Comparison of ENCODE assay signal across 11 cellular contexts in the genomic region with DNA sequence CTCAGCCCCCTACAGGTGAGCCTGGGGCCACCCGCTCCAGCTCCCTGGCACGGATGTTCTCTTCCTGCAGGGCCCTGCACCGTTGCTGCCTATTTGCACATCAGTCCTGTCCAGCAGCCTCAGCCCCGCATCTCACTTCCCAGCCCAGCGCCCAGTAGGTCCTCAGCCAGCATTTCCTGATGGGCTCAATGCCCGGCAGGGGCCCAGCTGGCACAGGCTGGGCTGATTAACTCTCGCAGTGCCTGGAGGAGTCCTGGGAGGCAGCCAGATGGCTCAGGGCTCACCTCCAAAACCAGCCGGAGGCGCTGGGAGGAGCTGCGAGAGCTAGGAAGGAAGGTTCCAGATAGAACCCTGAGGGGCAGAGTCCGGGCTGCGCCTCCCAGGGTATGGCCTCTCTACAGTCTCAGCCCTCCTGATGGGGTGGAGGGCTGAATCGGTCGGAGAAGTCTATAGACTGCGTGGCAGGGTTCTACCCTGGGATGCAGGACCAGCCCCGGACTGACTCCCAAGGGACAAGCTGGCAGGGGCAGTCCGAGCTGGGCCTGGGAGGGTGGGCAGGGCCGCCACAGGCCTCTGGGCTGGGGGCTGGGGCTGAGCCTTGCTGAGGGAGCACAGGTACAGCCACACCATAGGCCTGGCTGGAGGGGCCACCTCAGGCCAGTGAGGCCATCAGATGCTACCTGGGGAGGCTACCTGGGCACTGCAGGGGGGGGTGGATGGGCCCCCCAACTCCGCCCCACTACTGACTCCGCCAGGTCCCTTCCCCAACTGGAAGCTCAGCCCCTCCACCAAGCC. TPM values are rescaled to one million over a fixed set of nuclear protein-coding genes. Genes with fewer than 3 reads are reported as not detected.
DNase-seq lines count a peak whose midpoint lies in the region; ATAC-seq and TF ChIP-seq lines count a peak whose summit lies in the region.
"Had no signal": no experiment of that assay in that cellular context is flagged by ENCODE, and none has a peak within 500 bp of the region (broad histone marks: within the 10 kb centered on the region; RNA-seq: fewer than 3 reads in every experiment).

No MANE protein-coding gene starts in this region.

- H3K4me3 Mint-ChIP-seq in stimulated activated effector memory CD8-positive, alpha-beta T cell treated with anti-CD3 and anti-CD28 coated beads, Interleukin-12 subunit alpha, Interleukin-12 subunit beta, amount 100 ng/mL, for 72 hours: no peak overlapping the region
- no peak overlapping the region for H3K4me3 Mint-ChIP-seq in activated T-helper 1 cell treated with anti-CD3 and anti-CD28 coated beads, Interleukin-12 subunit alpha, Interleukin-12 subunit beta, Interleukin-2, Interleukin-4 antibody, amounts not matched to agents 30 ng/mL and 10 ng/mL and 1 ng/mL, durations not matched to agents 14 hours and 24 hours and 36 hours
- H3K4me3 Mint-ChIP-seq: memory B cell had no signal

- TF ChIP-seq CTCF in Panc1 (IDR thresholded peaks at IDR 0.05) (no peak), fibroblast of pulmonary artery (IDR thresholded peaks at IDR 0.05; ENCODE audit: low read length, missing control alignments) (no peak)

- intact Hi-C loops in Panc1 (cut with micrococcal nuclease; ENCODE audit: unreplicated experiment): no loop called here
- intact Hi-C loops in activated T-helper 1 cell treated with anti-CD3 and anti-CD28 coated beads, Interleukin-12 subunit alpha, Interleukin-12 subunit beta, Interleukin-2, Interleukin-4 antibody, amounts not matched to agents 30 ng/mL and 10 ng/mL and 1 ng/mL, durations not matched to agents 14 hours and 24 hours and 36 hours (cut with micrococcal nuclease): no loop called here

- no peaks in the 10 kb centered on the region for H3K9me3 Mint-ChIP-seq in stimulated activated effector memory CD8-positive, alpha-beta T cell treated with anti-CD3 and anti-CD28 coated beads, Interleukin-12 subunit alpha, Interleukin-12 subunit beta, amount 100 ng/mL, for 72 hours
- H3K9me3 Mint-ChIP-seq in activated T-helper 1 cell treated with anti-CD3 and anti-CD28 coated beads, Interleukin-12 subunit alpha, Interleukin-12 subunit beta, Interleukin-2, Interleukin-4 antibody, amounts not matched to agents 30 ng/mL and 10 ng/mL and 1 ng/mL, durations not matched to agents 14 hours and 24 hours and 36 hours: no peaks in the 10 kb centered on the region
- H3K9me3 Mint-ChIP-seq: memory B cell had no signal

- DNase-seq in NCI-H1417 (lab: John Stamatoyannopoulos, UW) (peak in 2 of 3 experiments; percentile 44 to 47), NCI-H1417 treated with DMSO at 0.1 percent for 48 hours (lab: John Stamatoyannopoulos, UW) (no peak), Panc1 (ENCODE audit: low read depth, low spot score) (no peak), fibroblast of pulmonary artery (ENCODE audit: low read depth) (peak; percentile 39)
- no peak for DNase-seq in stimulated activated effector memory CD8-positive, alpha-beta T cell treated with anti-CD3 and anti-CD28 coated beads, Interleukin-12 subunit alpha, Interleukin-12 subunit beta, amount 100 ng/mL, for 72 hours (ENCODE audit: low spot score in 2 of 2)
- no peak for DNase-seq in stimulated activated CD4-positive, alpha-beta T cell treated with anti-CD3 and anti-CD28 coated beads, Interleukin-2, amount 100 ng/mL, for 24 hours
- no peak for DNase-seq in activated T-helper 1 cell treated with anti-CD3 and anti-CD28 coated beads, Interleukin-12 subunit alpha, Interleukin-12 subunit beta, Interleukin-2, Interleukin-4 antibody, amounts not matched to agents 30 ng/mL and 10 ng/mL and 1 ng/mL, durations not matched to agents 14 hours and 24 hours and 36 hours (ENCODE audit: low spot score)
- DNase-seq: activated CD4-positive, alpha-beta T cell treated with anti-CD3 and anti-CD28 coated beads, Interleukin-2, amount 50 U/mL, for 4 hours; HCEC 1CT had no signal

- peaks cover 16% of the 10 kb centered on the region for H3K4me1 ChIP-seq in Panc1 (ENCODE audit: control insufficient read depth, insufficient read depth, low read length)

- no peak overlapping the region for H3K4me3 ChIP-seq in Panc1 (ENCODE audit: low read depth in 2 of 2, low read length in 2 of 2)
- H3K4me3 ChIP-seq in fibroblast of pulmonary artery (replicated peaks; ENCODE audit: low read depth, low read length): no peak overlapping the region

- H3K27me3 Mint-ChIP-seq in activated T-helper 1 cell treated with anti-CD3 and anti-CD28 coated beads, Interleukin-12 subunit alpha, Interleukin-12 subunit beta, Interleukin-2, Interleukin-4 antibody, amounts not matched to agents 30 ng/mL and 10 ng/mL and 1 ng/mL, durations not matched to agents 14 hours and 24 hours and 36 hours (ENCODE audit: insufficient read depth): peaks cover 13% of the 10 kb centered on the region
- H3K27me3 Mint-ChIP-seq: memory B cell had no signal

- no peak overlapping the region for H3K27ac Mint-ChIP-seq in stimulated activated effector memory CD8-positive, alpha-beta T cell treated with anti-CD3 and anti-CD28 coated beads, Interleukin-12 subunit alpha, Interleukin-12 subunit beta, amount 100 ng/mL, for 72 hours
- H3K27ac Mint-ChIP-seq in activated T-helper 1 cell treated with anti-CD3 and anti-CD28 coated beads, Interleukin-12 subunit alpha, Interleukin-12 subunit beta, Interleukin-2, Interleukin-4 antibody, amounts not matched to agents 30 ng/mL and 10 ng/mL and 1 ng/mL, durations not matched to agents 14 hours and 24 hours and 36 hours: no peak overlapping the region
- H3K27ac Mint-ChIP-seq: memory B cell had no signal

- CTCF ChIA-PET in Panc1 (lab: Charles Lee): interaction anchor here (0.5 to 1.1 kb wide), 5 partner anchors 15 to 427 kb away, joined by 3 read pairs; no protein-coding TSS in a partner anchor

- H3K36me3 Mint-ChIP-seq in stimulated activated effector memory CD8-positive, alpha-beta T cell treated with anti-CD3 and anti-CD28 coated beads, Interleukin-12 subunit alpha, Interleukin-12 subunit beta, amount 100 ng/mL, for 72 hours: no peaks in the 10 kb centered on the region
- H3K36me3 Mint-ChIP-seq in activated T-helper 1 cell treated with anti-CD3 and anti-CD28 coated beads, Interleukin-12 subunit alpha, Interleukin-12 subunit beta, Interleukin-2, Interleukin-4 antibody, amounts not matched to agents 30 ng/mL and 10 ng/mL and 1 ng/mL, durations not matched to agents 14 hours and 24 hours and 36 hours (ENCODE audit: low read depth): no peaks in the 10 kb centered on the region

- H3K27me3 ChIP-seq in Panc1 (ENCODE audit: control insufficient read depth, insufficient read depth, low read length): no peaks in the 10 kb centered on the region

- no peaks in the 10 kb centered on the region for H3K9me3 ChIP-seq in Panc1 (ENCODE audit: control insufficient read depth, insufficient read depth, low read depth, low read length)

- BruUV-seq in Panc1 (replicated peaks; lab: Mats Ljungman, UMichigan): no TSS peak

- ATAC-seq in Panc1 (peak; percentile 29), GM21423 (IDR thresholded peaks at IDR 0.05; ENCODE audit: unreplicated experiment) (no peak)
- peak; percentile 17 for ATAC-seq in stimulated activated effector memory CD8-positive, alpha-beta T cell treated with anti-CD3 and anti-CD28 coated beads, Interleukin-12 subunit alpha, Interleukin-12 subunit beta, amount 100 ng/mL, for 72 hours

- H3K36me3 ChIP-seq in Panc1 (ENCODE audit: control insufficient read depth, insufficient read depth, low read length): no peaks in the 10 kb centered on the region

- in situ Hi-C loops in Panc1 (cut with HindIII; ENCODE audit: low pct_unique_long_range_greater_than_20kb, low sequenced_read_pairs): no loop called here

- no peak overlapping the region for H3K27ac ChIP-seq in Panc1 (ENCODE audit: low read length)

- H3K4me1 Mint-ChIP-seq in stimulated activated effector memory CD8-positive, alpha-beta T cell treated with anti-CD3 and anti-CD28 coated beads, Interleukin-12 subunit alpha, Interleukin-12 subunit beta, amount 100 ng/mL, for 72 hours: no peaks in the 10 kb centered on the region
- H3K4me1 Mint-ChIP-seq in activated T-helper 1 cell treated with anti-CD3 and anti-CD28 coated beads, Interleukin-12 subunit alpha, Interleukin-12 subunit beta, Interleukin-2, Interleukin-4 antibody, amounts not matched to agents 30 ng/mL and 10 ng/mL and 1 ng/mL, durations not matched to agents 14 hours and 24 hours and 36 hours (ENCODE audit: low read depth): no peaks in the 10 kb centered on the region
- H3K4me1 Mint-ChIP-seq: memory B cell had no signal

- POLR2A ChIA-PET in Panc1 (lab: Charles Lee): interaction anchor here (0.6 kb wide), 1 partner anchor 192 kb away, joined by 4 read pairs; no protein-coding TSS in a partner anchor

RNA-seq across cellular contexts. Expression of a gene that starts 19.2 kb away (rescaled TPM):
- 143 TPM for total RNA-seq in Panc1 (2021; ENCODE audit: unreplicated experiment)
- 184 TPM for polyA plus RNA-seq in Panc1 (2012; ENCODE audit: insufficient read length)
- 48.0 and 48.6 TPM in 2 replicates for total RNA-seq in activated T-helper 1 cell treated with anti-CD3 and anti-CD28 coated beads, Interleukin-12 subunit alpha, Interleukin-12 subunit beta, Interleukin-2, Interleukin-4 antibody, amounts not matched to agents 30 ng/mL and 10 ng/mL and 1 ng/mL, durations not matched to agents 14 hours and 24 hours and 36 hours

Comparison
In these comparisons a context has a peak if more than half of its experiments do, and no peak if none do; other contexts are left out.
1. DNase-seq: peak in NCI-H1417 (2 of 3) and fibroblast of pulmonary artery (single experiment); none in NCI-H1417 treated with DMSO at 0.1 percent for 48 hours (single experiment), Panc1 (single experiment), stimulated activated effector memory CD8-positive, alpha-beta T cell treated with anti-CD3 and anti-CD28 coated beads, Interleukin-12 subunit alpha, Interleukin-12 subunit beta, amount 100 ng/mL, for 72 hours (0 of 2), stimulated activated CD4-positive, alpha-beta T cell treated with anti-CD3 and anti-CD28 coated beads, Interleukin-2, amount 100 ng/mL, for 24 hours (0 of 2) and activated T-helper 1 cell treated with anti-CD3 and anti-CD28 coated beads, Interleukin-12 subunit alpha, Interleukin-12 subunit beta, Interleukin-2, Interleukin-4 antibody, amounts not matched to agents 30 ng/mL and 10 ng/mL and 1 ng/mL, durations not matched to agents 14 hours and 24 hours and 36 hours (single experiment).